ENCODE assay signal across 9 cellular contexts in genomic region chr1:10965621-10966226, GRCh38. TPM values are rescaled to one million over a fixed set of nuclear protein-coding genes. Genes with fewer than 3 reads are reported as not detected.
DNase-seq lines count a peak whose midpoint lies in the region; ATAC-seq and TF ChIP-seq lines count a peak whose summit lies in the region.
"Had no signal": no experiment of that assay in that cellular context is flagged by ENCODE, and none has a peak within 500 bp of the region (broad histone marks: within the 10 kb centered on the region; RNA-seq: fewer than 3 reads in every experiment).

No MANE protein-coding gene starts in this region.

- ATAC-seq in heart right ventricle (peak in 7 of 8 donors; percentile 11 to 60 (median 22)), GM21367 (IDR thresholded peaks at IDR 0.05; ENCODE audit: unreplicated experiment) (no peak), HG03045 (IDR thresholded peaks at IDR 0.05; ENCODE audit: unreplicated experiment) (no peak)

- intact Hi-C loops in OCI-LY7 (cut with micrococcal nuclease; ENCODE audit: unreplicated experiment) (no loop called here), heart right ventricle (cut with DNase I) (loop anchor here in 1 of 10 donors (10.0 kb wide), 1 partner anchor 271 kb away; no protein-coding TSS in a partner anchor)

- H3K79me2 ChIP-seq in OCI-LY7 (ENCODE audit: insufficient read depth, low read depth, low read length) = no peaks in the 10 kb centered on the region

- CTCF ChIA-PET in OCI-LY7 (lab: Charles Lee; ENCODE audit: unreplicated experiment) = no interaction called here

- POLR2A ChIA-PET in OCI-LY7 (lab: Charles Lee) = no interaction called here

- no peaks in the 10 kb centered on the region for H3K9me3 ChIP-seq in OCI-LY7 (ENCODE audit: low read length)
- no peaks in the 10 kb centered on the region for H3K9me3 ChIP-seq in heart right ventricle

- H2AFZ ChIP-seq in OCI-LY7 (ENCODE audit: low read length) = peak overlapping the region; percentile 59; the same call in 1 of the 2 replicates

- no TSS peak for BruUV-seq in OCI-LY7 (replicated peaks; lab: Mats Ljungman, UMichigan)

- no peak overlapping the region for H3K4me3 ChIP-seq in OCI-LY7 (ENCODE audit: low read depth, low read length, poor library complexity, severe bottlenecking)
- H3K4me3 ChIP-seq in heart right ventricle = peak overlapping the region in 1 of 10 donors; percentile 5
- H3K4me3 ChIP-seq: cardiac muscle cell had no signal

- H3K27me3 ChIP-seq in heart right ventricle = peaks cover 0 to 26% (median 9%) of the 10 kb centered on the region in 7 donors
- H3K27me3 ChIP-seq: cardiac muscle cell had no signal

- H3K9me2 ChIP-seq in OCI-LY7 (ENCODE audit: insufficient read depth, low read length) = no peaks in the 10 kb centered on the region

- no peaks in the 10 kb centered on the region for H3K36me3 ChIP-seq in OCI-LY7 (ENCODE audit: insufficient read depth, low read length)
- no peaks in the 10 kb centered on the region for H3K36me3 ChIP-seq in heart right ventricle
- H3K36me3 ChIP-seq: cardiac muscle cell had no signal

- WGBS in heart right ventricle, 2 donors = 51% methylated on average over 10 of the region's 10 CpGs

- no peak for TF ChIP-seq CTCF in OCI-LY7 (conservative IDR thresholded peaks at IDR 0.05; ENCODE audit: low read length)
- TF ChIP-seq CTCF in heart right ventricle (IDR thresholded peaks at IDR 0.05) = no peak

- no peaks in the 10 kb centered on the region for H4K20me1 ChIP-seq in OCI-LY7 (ENCODE audit: insufficient read depth, low read length)

- H3K27ac ChIP-seq in OCI-LY7 (ENCODE audit: low read depth, low read length, poor library complexity, severe bottlenecking) (no peak overlapping the region), heart right ventricle (peak overlapping the region in 3 of 10 donors; percentile 22 to 62 (median 44))
- H3K27ac ChIP-seq: cardiac muscle cell had no signal

- peak in 5 of 6 experiments; percentile 13 to 51 (median 33) for DNase-seq in stimulated activated naive CD4-positive, alpha-beta T cell (lab: John Stamatoyannopoulos, UW)
- DNase-seq in stimulated activated naive CD4-positive, alpha-beta T cell treated with Interleukin-2 at 50 U/mL for 16 hours (lab: John Stamatoyannopoulos, UW) = no peak
- DNase-seq in OCI-LY7 (ENCODE audit: low spot score) (peak; percentile 14), heart right ventricle (no peak), NCI-H1436 treated with DMSO at 0.1 percent for 48 hours (lab: John Stamatoyannopoulos, UW) (no peak), NCI-H1105 treated with DMSO at 0.1 percent for 48 hours (lab: John Stamatoyannopoulos, UW) (no peak)

- peak overlapping the region; percentile 47 for H3K4me2 ChIP-seq in OCI-LY7 (ENCODE audit: low read length)

- peaks cover 42% of the 10 kb centered on the region for H3K4me1 ChIP-seq in OCI-LY7 (ENCODE audit: insufficient read depth, low read length, poor library complexity, severe bottlenecking)
- peaks cover 0 to 47% (median 12%) of the 10 kb centered on the region in 9 donors for H3K4me1 ChIP-seq in heart right ventricle

RNA-seq across cellular contexts. Expression of gene TARDBP, which starts 46.7 kb away (rescaled TPM):
- total RNA-seq in OCI-LY7 (2014; rRNA removed; shearing (Covaris generic)) = 145 and 177 TPM in 2 replicates
- total RNA-seq in OCI-LY7 (2022) (277 and 278 TPM in 2 replicates), heart right ventricle (100 to 1,000 TPM in 6 of 10 donors, 10 to 100 TPM in 4; 77.4 to 138 (median 108) TPM)
- 10 to 100 TPM; 66.0 to 96.9 TPM for polyA plus RNA-seq in heart right ventricle

Comparison
In these comparisons a context has a peak if more than half of its experiments do, and no peak if none do; other contexts are left out.
1. DNase-seq: peak in stimulated activated naive CD4-positive, alpha-beta T cell (5 of 6) and OCI-LY7 (single experiment); none in stimulated activated naive CD4-positive, alpha-beta T cell treated with Interleukin-2 at 50 U/mL for 16 hours (single experiment), heart right ventricle (0 of 2), NCI-H1436 treated with DMSO at 0.1 percent for 48 hours (single experiment) and NCI-H1105 treated with DMSO at 0.1 percent for 48 hours (single experiment).
2. ATAC-seq: peak in heart right ventricle (7 of 8); none in GM21367 (single experiment) and HG03045 (single experiment).